24 cellular contexts compared by ENCODE assay signal in the genomic region with DNA sequence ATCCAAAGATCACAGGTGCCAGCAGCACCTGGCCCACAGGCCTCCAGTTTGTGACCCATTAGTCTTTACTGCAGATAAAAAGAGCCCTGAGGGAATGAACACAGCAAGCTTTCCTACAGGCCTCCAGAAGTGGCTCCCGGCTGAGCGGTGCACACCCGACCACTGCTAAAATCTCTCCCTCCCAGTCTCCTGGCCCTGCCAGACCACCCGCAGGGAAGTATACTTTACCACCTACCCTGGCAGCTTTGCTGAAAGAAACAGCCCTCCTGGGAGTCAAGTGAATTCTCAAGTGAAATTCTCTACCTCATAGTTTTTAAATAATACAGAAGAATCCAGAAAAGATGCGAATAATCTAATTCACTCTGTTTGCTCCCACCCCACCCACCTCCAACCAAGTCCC. TPM values are rescaled to one million over a fixed set of nuclear protein-coding genes. Genes with fewer than 3 reads are reported as not detected.
"Had no signal": no experiment of that assay in that cellular context is flagged by ENCODE, and none has a peak within 500 bp of the region (broad histone marks: within the 10 kb centered on the region; RNA-seq: fewer than 3 reads in every experiment).

No MANE protein-coding gene starts in this region.

- H3K4me1 Mint-ChIP-seq: activated naive CD4-positive, alpha-beta T cell treated with anti-CD3 and anti-CD28 coated beads, Interleukin-2, amount 10 ng/mL, durations not matched to agents 7 days and 5 days; activated naive CD8-positive, alpha-beta T cell treated with anti-CD3 and anti-CD28 coated beads for 36 hours had no signal

- H3K36me3 Mint-ChIP-seq: activated naive CD4-positive, alpha-beta T cell treated with anti-CD3 and anti-CD28 coated beads, Interleukin-2, amount 10 ng/mL, durations not matched to agents 7 days and 5 days; activated naive CD8-positive, alpha-beta T cell treated with anti-CD3 and anti-CD28 coated beads for 36 hours had no signal

- ATAC-seq: activated CD4-positive, CD25-positive, alpha-beta regulatory T cell treated with anti-CD3 and anti-CD28 coated beads, Interleukin-2, amount 50 U/mL, for 24 hours; activated CD8-positive, alpha-beta T cell treated with anti-CD3 and anti-CD28 coated beads for 36 hours; activated T-cell treated with anti-CD3 and anti-CD28 coated beads, Interleukin-2, amount 50 U/mL, for 72 hours; K562 had no signal

- H3K4me3 Mint-ChIP-seq: activated CD8-positive, alpha-beta T cell treated with anti-CD3 and anti-CD28 coated beads for 36 hours; activated naive CD4-positive, alpha-beta T cell treated with anti-CD3 and anti-CD28 coated beads, Interleukin-2, amount 10 ng/mL, durations not matched to agents 7 days and 5 days; activated naive CD8-positive, alpha-beta T cell treated with anti-CD3 and anti-CD28 coated beads for 36 hours; activated T-cell treated with anti-CD3 and anti-CD28 coated beads, Interleukin-2, amount 50 U/mL, for 72 hours had no signal

- H3K27me3 Mint-ChIP-seq: activated CD8-positive, alpha-beta T cell treated with anti-CD3 and anti-CD28 coated beads for 36 hours had no signal

- DNase-seq: activated CD4-positive, alpha-beta T cell treated with anti-CD3 and anti-CD28 coated beads for 4 hours; activated CD8-positive, alpha-beta memory T cell treated with anti-CD3 and anti-CD28 coated beads, Interleukin-2, amount 50 U/mL, for 4 hours; activated CD8-positive, alpha-beta T cell treated with anti-CD3 and anti-CD28 coated beads for 36 hours; activated gamma-delta T cell treated with Interleukin-2 at 50 U/mL for 16 hours; activated naive CD4-positive, alpha-beta T cell treated with anti-CD3 and anti-CD28 coated beads, Interleukin-2, amount 10 ng/mL, durations not matched to agents 7 days and 5 days; activated naive CD8-positive, alpha-beta T cell treated with anti-CD3 and anti-CD28 coated beads for 36 hours; activated T-cell treated with anti-CD3 and anti-CD28 coated beads, Interleukin-2, amount 50 U/mL, for 72 hours; caudate nucleus; colonic mucosa; Karpas-422; MM.1S; NCI-H187; Peyer's patch; Right ventricle myocardium superior; SK-N-SH; T-helper 1 cell had no signal

- H3K9me3 Mint-ChIP-seq: activated naive CD4-positive, alpha-beta T cell treated with anti-CD3 and anti-CD28 coated beads, Interleukin-2, amount 10 ng/mL, durations not matched to agents 7 days and 5 days; activated T-helper 2 cell treated with anti-CD3 and anti-CD28 coated beads, Interferon-gamma antibody, Interleukin-2, Interleukin-4, amounts not matched to agents 10 μg/mL and 5 μg/mL and 100 μg/mL, durations not matched to agents 14 hours and 24 hours and 36 hours had no signal

- H3K27ac Mint-ChIP-seq: activated CD8-positive, alpha-beta T cell treated with anti-CD3 and anti-CD28 coated beads for 36 hours; activated naive CD4-positive, alpha-beta T cell treated with anti-CD3 and anti-CD28 coated beads, Interleukin-2, amount 10 ng/mL, durations not matched to agents 7 days and 5 days; activated naive CD8-positive, alpha-beta T cell treated with anti-CD3 and anti-CD28 coated beads for 36 hours; activated T-cell treated with anti-CD3 and anti-CD28 coated beads, Interleukin-2, amount 50 U/mL, for 72 hours; activated T-helper 2 cell treated with anti-CD3 and anti-CD28 coated beads, Interferon-gamma antibody, Interleukin-2, Interleukin-4, amounts not matched to agents 10 μg/mL and 5 μg/mL and 100 μg/mL, durations not matched to agents 14 hours and 24 hours and 36 hours had no signal

RNA-seq across cellular contexts. Expression of a gene that starts 15.4 kb away (rescaled TPM):
- total RNA-seq: activated CD8-positive, alpha-beta T cell treated with anti-CD3 and anti-CD28 coated beads for 36 hours; activated naive CD8-positive, alpha-beta T cell treated with anti-CD3 and anti-CD28 coated beads for 36 hours; activated T-cell treated with anti-CD3 and anti-CD28 coated beads, Interleukin-2, amount 50 U/mL, for 72 hours; activated T-helper 2 cell treated with anti-CD3 and anti-CD28 coated beads, Interferon-gamma antibody, Interleukin-2, Interleukin-4, amounts not matched to agents 10 μg/mL and 5 μg/mL and 100 μg/mL, durations not matched to agents 14 hours and 24 hours and 36 hours; breast epithelium; cerebellum; colonic mucosa; K562; NCI-H460; Peyer's patch; Right ventricle myocardium superior; SJCRH30; T-helper 2 cell treated with Interferon-gamma antibody and Interleukin-4, amounts not matched to agents 100 ng/mL and 5 ng/mL, for 36 hours had no signal
